In the genomic region with DNA sequence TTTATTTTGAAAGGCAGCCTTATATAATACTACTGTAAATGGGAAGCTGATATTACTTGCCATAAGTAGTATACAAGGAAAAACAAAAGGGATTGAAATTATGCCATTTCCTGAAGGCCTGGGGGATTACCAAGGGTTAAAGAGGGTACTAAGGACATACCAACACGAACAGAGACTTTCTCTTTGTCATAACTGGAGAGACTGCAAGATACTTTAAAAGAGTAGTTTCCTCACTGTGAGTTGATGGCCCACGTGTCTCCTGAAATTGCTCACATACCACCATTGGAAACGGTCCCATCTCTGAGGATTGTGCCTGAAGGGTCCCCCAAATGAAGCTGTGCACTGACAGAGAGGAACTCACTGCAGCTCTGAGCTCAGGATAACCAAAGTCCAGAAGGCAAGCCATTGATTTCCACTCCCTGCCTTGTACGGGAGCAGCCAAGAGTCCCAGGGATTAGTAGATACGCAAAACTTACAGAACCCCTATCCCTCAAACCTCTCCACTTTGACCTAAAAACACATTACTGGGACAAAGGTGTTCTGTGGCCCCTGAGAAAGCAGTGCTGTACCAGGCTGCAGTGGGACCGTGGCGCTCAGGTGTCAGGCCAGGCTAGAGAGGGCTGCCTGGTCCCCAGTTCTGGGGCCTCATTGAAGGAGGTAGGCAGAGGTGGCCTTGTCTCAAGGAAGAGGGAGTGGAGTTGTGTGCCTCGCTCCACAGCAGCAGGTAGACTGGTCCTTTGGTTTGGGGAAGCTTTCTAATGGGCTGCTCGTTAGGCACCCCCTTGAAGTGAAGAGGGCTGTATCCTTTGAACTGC, we compare ENCODE assay signal across 1 cellular context.
TF ChIP-seq lines count a peak whose summit lies in the region.

No MANE protein-coding gene starts in this region.

TF ChIP-seq in GM12878, 131 proteins besides CTCF, POLR2A, EP300 and RAD21:
- no peak for TF ChIP-seq POLR2AphosphoS5 (IDR thresholded peaks at IDR 0.05; ENCODE audit: low read length)
- TF ChIP-seq NFIC (IDR thresholded peaks at IDR 0.05; ENCODE audit: low read depth, low read length), result 0 out of 2 replicates have a peak, but pooled peaks have one; percentile 30
- no peak for TF ChIP-seq YY1 (IDR thresholded peaks at IDR 0.05; ENCODE audit: low read depth, low read length)
- no peak for TF ChIP-seq SPI1 (IDR thresholded peaks at IDR 0.05; ENCODE audit: borderline replicate concordance, insufficient read depth, low read depth, low read length)
- 0 out of 2 replicates have a peak, but pooled peaks have one; percentile 23 for TF ChIP-seq JUNB (IDR thresholded peaks at IDR 0.05)
